In genomic region chr1:167630568-167631385, GRCh38 we compare ENCODE assay signal across 9 cellular contexts. TPM values are rescaled to one million over a fixed set of nuclear protein-coding genes. Genes with fewer than 3 reads are reported as not detected.
DNase-seq lines count a peak whose midpoint lies in the region; ATAC-seq and TF ChIP-seq lines count a peak whose summit lies in the region.
"Had no signal": no experiment of that assay in that cellular context is flagged by ENCODE, and none has a peak within 500 bp of the region (broad histone marks: within the 10 kb centered on the region; RNA-seq: fewer than 3 reads in every experiment).

No MANE protein-coding gene starts in this region.

- H3K27me3 Mint-ChIP-seq in endodermal cell (ENCODE audit: insufficient read depth): peaks cover 73% of the 10 kb centered on the region
- H3K27me3 Mint-ChIP-seq in natural killer cell treated with Interleukin-12 subunit alpha and Interleukin-12 subunit beta and Interleukin-15 and Interleukin-18, amount 100 ng/mL, for 72 hours: no peaks in the 10 kb centered on the region

- 55% methylated on average over 13 to 16 of the region's 16 CpGs for WGBS in endodermal cell (ENCODE audit: insufficient coverage in 1 of 2, insufficient read length in 1 of 2), 2 experiments

- H3K9me3 Mint-ChIP-seq in endodermal cell: no peaks in the 10 kb centered on the region
- H3K9me3 Mint-ChIP-seq in natural killer cell treated with Interleukin-12 subunit alpha and Interleukin-12 subunit beta and Interleukin-15 and Interleukin-18, amount 100 ng/mL, for 72 hours: no peaks in the 10 kb centered on the region

- peak overlapping the region; percentile 65 for H3K4me3 ChIP-seq in endodermal cell (ENCODE audit: low read length)

- H3K4me1 Mint-ChIP-seq in endodermal cell: peaks cover 29% of the 10 kb centered on the region
- H3K4me1 Mint-ChIP-seq in natural killer cell treated with Interleukin-12 subunit alpha and Interleukin-12 subunit beta and Interleukin-15 and Interleukin-18, amount 100 ng/mL, for 72 hours (ENCODE audit: low read depth in 2 of 2): peaks cover 67 to 75% of the 10 kb centered on the region in 2 donors

- H3K27ac Mint-ChIP-seq in endodermal cell: no peak overlapping the region
- H3K27ac Mint-ChIP-seq in natural killer cell treated with Interleukin-12 subunit alpha and Interleukin-12 subunit beta and Interleukin-15 and Interleukin-18, amount 100 ng/mL, for 72 hours: peak overlapping the region; percentile 91 to 97

- no peaks in the 10 kb centered on the region for H3K36me3 Mint-ChIP-seq in endodermal cell (ENCODE audit: low read depth)
- H3K36me3 Mint-ChIP-seq in natural killer cell treated with Interleukin-12 subunit alpha and Interleukin-12 subunit beta and Interleukin-15 and Interleukin-18, amount 100 ng/mL, for 72 hours: peaks cover 18% of the 10 kb centered on the region

- peak; percentile 14 to 67 for ATAC-seq in natural killer cell treated with Interleukin-12 subunit alpha and Interleukin-12 subunit beta and Interleukin-15 and Interleukin-18, amount 100 ng/mL, for 72 hours

- in situ Hi-C loops in G401 (cut with HindIII; ENCODE audit: low sequenced_read_pairs): no loop called here

- peaks cover 71% of the 10 kb centered on the region for H3K27me3 ChIP-seq in endodermal cell (ENCODE audit: control insufficient read depth, insufficient read depth, low read length, poor library complexity, severe bottlenecking)

- H3K27ac ChIP-seq in endodermal cell (ENCODE audit: low read depth, low read length): no peak overlapping the region
- H3K27ac ChIP-seq: 22Rv1 had no signal

- H3K4me3 Mint-ChIP-seq in endodermal cell: peak overlapping the region; percentile 50
- H3K4me3 Mint-ChIP-seq in natural killer cell treated with Interleukin-12 subunit alpha and Interleukin-12 subunit beta and Interleukin-15 and Interleukin-18, amount 100 ng/mL, for 72 hours: peak overlapping the region; percentile 95

- no peaks in the 10 kb centered on the region for H3K36me3 ChIP-seq in endodermal cell (ENCODE audit: control insufficient read depth, insufficient read depth, low read length)

- no peaks in the 10 kb centered on the region for H3K4me1 ChIP-seq in endodermal cell (ENCODE audit: control insufficient read depth, insufficient read depth, low read length)

- no peak overlapping the region for H3K9ac ChIP-seq in endodermal cell (ENCODE audit: extremely low read depth, low read length, poor library complexity, severe bottlenecking)

- TF ChIP-seq CTCF in endodermal cell (conservative IDR thresholded peaks at IDR 0.05): no peak

- no peaks in the 10 kb centered on the region for H3K9me3 ChIP-seq in endodermal cell (ENCODE audit: control insufficient read depth, low read length)

- DNase-seq in NCI-H2171 treated with DMSO at 0.1 percent for 48 hours (lab: John Stamatoyannopoulos, UW) (peak; percentile 41), NCI-H2171 (lab: John Stamatoyannopoulos, UW) (no peak), RPMI8226 (peak; percentile 78), endodermal cell (peak; percentile 41), G401 (ENCODE audit: low spot score) (no peak), NCI-H82 treated with DMSO at 0.1 percent for 48 hours (lab: John Stamatoyannopoulos, UW; ENCODE audit: unreplicated experiment) (no peak), GM19240 (ENCODE audit: insufficient read length, low spot score) (no peak)
- no peak for DNase-seq in natural killer cell treated with Interleukin-12 subunit alpha and Interleukin-12 subunit beta and Interleukin-15 and Interleukin-18, amount 100 ng/mL, for 72 hours (ENCODE audit: low spot score)

RNA-seq across cellular contexts. Expression of gene RCSD1, which starts 0.7 kb away (rescaled TPM):
- total RNA-seq in endodermal cell: under 1 TPM; 0.11 to 0.29 TPM
- polyA plus RNA-seq in endodermal cell (2013, experiment 1 of 2): 0.61 TPM
- polyA plus RNA-seq in endodermal cell (2013, experiment 2 of 2): 0.37 TPM
- total RNA-seq in natural killer cell treated with Interleukin-12 subunit alpha and Interleukin-12 subunit beta and Interleukin-15 and Interleukin-18, amount 100 ng/mL, for 72 hours: 10 to 100 TPM; 30.3 to 30.9 TPM
- not detected in 2 replicates for total RNA-seq in G401 (2014; rRNA removed; shearing (Covaris generic))

Comparison
In these comparisons a context has a peak if more than half of its experiments do, and no peak if none do; other contexts are left out.
1. DNase-seq: peak in NCI-H2171 treated with DMSO at 0.1 percent for 48 hours (single experiment), RPMI8226 (single experiment) and endodermal cell (single experiment); none in NCI-H2171 (single experiment), natural killer cell treated with Interleukin-12 subunit alpha and Interleukin-12 subunit beta and Interleukin-15 and Interleukin-18, amount 100 ng/mL, for 72 hours (single experiment), G401 (single experiment), NCI-H82 treated with DMSO at 0.1 percent for 48 hours (single experiment) and GM19240 (single experiment).
2. RNA of gene RCSD1, which starts 0.7 kb away (total RNA-seq): 30.3 to 30.9 TPM in natural killer cell treated with Interleukin-12 subunit alpha and Interleukin-12 subunit beta and Interleukin-15 and Interleukin-18, amount 100 ng/mL, for 72 hours; 0.11 to 0.29 TPM in endodermal cell and not detected in G401; every median in the first group is over 10 times any median in the second.